8 cellular contexts compared by ENCODE assay signal in genomic region chr15:101723874-101724674, GRCh38. TPM values are rescaled to one million over a fixed set of nuclear protein-coding genes. Genes with fewer than 3 reads are reported as not detected.
DNase-seq lines count a peak whose midpoint lies in the region; ATAC-seq, FAIRE-seq and TF ChIP-seq lines count a peak whose summit lies in the region.

TSS of gene TARS3 (minus strand) at chr15:101724473. CDS start at chr15:101724387, 86 bp downstream.

- H3K4me3 ChIP-seq in right lobe of liver, result peak within 1 kb of the TSS; percentile 65 to 90 (median 76)

- peak; percentile 32 to 94 (median 86) for DNase-seq in C1 segment of cervical spinal cord (lab: John Stamatoyannopoulos, UW)
- peak; percentile 83 for DNase-seq in GM19239 (ENCODE audit: insufficient read length, low spot score)
- peak; percentile 96 for DNase-seq in NCI-H69 (lab: John Stamatoyannopoulos, UW)
- DNase-seq in activated CD4-positive, alpha-beta T cell treated with anti-CD3 and anti-CD28 coated beads, Interleukin-2, amount 50 U/mL, for 1 hour, result peak; percentile 97
- peak; percentile 92 for DNase-seq in dermis blood vessel endothelial cell
- DNase-seq in right lobe of liver, result peak; percentile 98 to 99 (median 98)
- peak; percentile 94 to 99 for DNase-seq in stimulated activated CD4-positive, alpha-beta T cell treated with anti-CD3 and anti-CD28 coated beads, Interleukin-4, amount 100 ng/mL, for 4 hours

- H3K36me3 ChIP-seq in right lobe of liver, result peaks cover 0 to 23% (median 15%) of the 10 kb centered on the region in 4 donors

- no peak for FAIRE-seq in GM19239 (lab: Jason Lieb, UNC)

- peaks cover 0 to 13% (median 3%) of the 10 kb centered on the region in 4 donors for H3K4me1 ChIP-seq in right lobe of liver

- H3K9me3 ChIP-seq in right lobe of liver, result no peaks in the 10 kb centered on the region

- peak; percentile 98 for TF ChIP-seq POLR2A in right lobe of liver (IDR thresholded peaks at IDR 0.05)

- no peaks in the 10 kb centered on the region for H3K27me3 ChIP-seq in right lobe of liver

- TF ChIP-seq CTCF in right lobe of liver (IDR thresholded peaks at IDR 0.05), result peak in 2 of 4 donors; percentile 11 to 13

- ATAC-seq in HG03442 (IDR thresholded peaks at IDR 0.05; ENCODE audit: unreplicated experiment), result peak; percentile 84
- peak; percentile 96 to 98 (median 97) for ATAC-seq in right lobe of liver

- peak within 1 kb of the TSS; percentile 82 to 91 (median 83) for H3K27ac ChIP-seq in right lobe of liver

- intact Hi-C loops in right lobe of liver (cut with DNase I), result no loop called here

- 0% methylated on average over 6 of the region's 93 CpGs for WGBS in right lobe of liver (ENCODE audit: insufficient coverage, low coverage, low lambda C conversion rate, missing lambda C conversion rate)

RNA-seq across cellular contexts. Expression of gene TARS3, which starts in this region (rescaled TPM):
- total RNA-seq in dermis blood vessel endothelial cell, result 10.4 and 11.4 TPM in 2 replicates
- 1 to 10 TPM; 4.5 to 9.4 (median 5.3) TPM for total RNA-seq in right lobe of liver

Comparison
In these comparisons a context has a peak if more than half of its experiments do, and no peak if none do; other contexts are left out.
1. Peak in every context shown above with its lines: DNase-seq, ATAC-seq, H3K4me3 ChIP-seq and H3K27ac ChIP-seq.